In the genomic region with DNA sequence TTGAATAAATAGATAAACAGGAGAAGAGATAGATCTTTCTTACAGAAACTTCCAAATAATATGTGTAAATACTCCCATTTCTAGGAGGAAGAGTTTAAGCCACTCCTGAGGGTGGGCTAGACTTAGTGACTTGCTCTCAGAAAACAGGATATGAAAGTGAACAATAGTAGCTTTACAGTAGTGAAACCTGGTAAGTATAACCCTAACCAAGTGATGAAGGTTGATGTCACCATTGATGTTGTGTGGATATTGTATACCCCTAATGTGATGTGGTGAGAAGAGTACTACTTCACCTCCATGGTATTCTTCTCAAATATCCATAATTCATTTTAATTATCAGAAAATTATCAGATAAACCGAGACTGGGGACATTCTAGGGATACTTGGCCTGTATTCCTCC, we compare ENCODE assay signal across 12 cellular contexts. TPM values are rescaled to one million over a fixed set of nuclear protein-coding genes. Genes with fewer than 3 reads are reported as not detected.
DNase-seq lines count a peak whose midpoint lies in the region; ATAC-seq and TF ChIP-seq lines count a peak whose summit lies in the region.
"Had no signal": no experiment of that assay in that cellular context is flagged by ENCODE, and none has a peak within 500 bp of the region (broad histone marks: within the 10 kb centered on the region; RNA-seq: fewer than 3 reads in every experiment).

No MANE protein-coding gene starts in this region.

- peak; percentile 91 for ATAC-seq in GM19328 (IDR thresholded peaks at IDR 0.05; ENCODE audit: unreplicated experiment)
- ATAC-seq in HG02763 (IDR thresholded peaks at IDR 0.05; ENCODE audit: unreplicated experiment), result peak; percentile 93
- peak; percentile 99 for ATAC-seq in HG03469 (IDR thresholded peaks at IDR 0.05; ENCODE audit: unreplicated experiment)
- ATAC-seq in left cardiac atrium, result no peak
- ATAC-seq: naive thymus-derived CD8-positive, alpha-beta T cell had no signal

- peak; percentile 10 for DNase-seq in GM12864 (ENCODE audit: low read depth)
- no peak for DNase-seq in COLO668 (lab: John Stamatoyannopoulos, UW; ENCODE audit: unreplicated experiment)
- DNase-seq in cardiac septum (ENCODE audit: low spot score), result no peak
- DNase-seq in AG20443 (ENCODE audit: low spot score), result no peak
- DNase-seq in left cardiac atrium, result no peak
- DNase-seq: activated CD4-positive, alpha-beta T cell treated with anti-CD3 and anti-CD28 coated beads for 48 hours; naive thymus-derived CD8-positive, alpha-beta T cell; NCI-H2107; SHP77 had no signal

- intact Hi-C loops in cardiac septum (cut with DNase I), result no loop called here
- intact Hi-C loops in left cardiac atrium (cut with DNase I), result no loop called here

- no peak overlapping the region for H3K4me3 ChIP-seq in GM12864 (ENCODE audit: low read depth, low read length)

- no peak for TF ChIP-seq CTCF in GM12864 (IDR thresholded peaks at IDR 0.05; ENCODE audit: low read depth, low read length, missing control alignments)

RNA-seq across cellular contexts. Expression of gene AKAP6, which starts 20.9 kb away (rescaled TPM):
- 249 TPM for total RNA-seq in cardiac septum
- 100 to 1,000 TPM in 1 of 2 donors, 10 to 100 TPM in 1; 98.2 to 111 TPM for total RNA-seq in left cardiac atrium

Comparison
In these comparisons a context has a peak if more than half of its experiments do, and no peak if none do; other contexts are left out.
1. ATAC-seq: peak in GM19328 (single experiment), HG02763 (single experiment) and HG03469 (single experiment); none in left cardiac atrium (0 of 2).